ENCODE assay signal across 8 cellular contexts in genomic region chr19:37078717-37079032, GRCh38. TPM values are rescaled to one million over a fixed set of nuclear protein-coding genes. Genes with fewer than 3 reads are reported as not detected.
DNase-seq lines count a peak whose midpoint lies in the region; ATAC-seq, FAIRE-seq and TF ChIP-seq lines count a peak whose summit lies in the region.

No MANE protein-coding gene starts in this region.

- intact Hi-C loops in cardiac septum (cut with DNase I) = loop anchor here (5.0 kb wide), 2 partner anchors 94 to 139 kb away; partner anchors contain the start of genes ZNF383 and ZNF585A
- intact Hi-C loops in lower lobe of right lung (cut with DNase I) = no loop called here

- H3K27me3 ChIP-seq in cardiac muscle cell (peaks cover 3% of the 10 kb centered on the region), astrocyte (ENCODE audit: insufficient read depth, low read length) (no peaks in the 10 kb centered on the region), lower lobe of right lung (ENCODE audit: low read depth) (no peaks in the 10 kb centered on the region), upper lobe of left lung (no peaks in the 10 kb centered on the region)

- TF ChIP-seq POLR2A in upper lobe of left lung (IDR thresholded peaks at IDR 0.05) = no peak

- H3K36me3 Mint-ChIP-seq in astrocyte (ENCODE audit: low read depth, unreplicated experiment) = peaks cover 9% of the 10 kb centered on the region

- H3K27ac ChIP-seq in cardiac muscle cell (peak overlapping the region; percentile 42), astrocyte (ENCODE audit: low read depth, low read length) (peak overlapping the region; percentile 68), lower lobe of right lung (peak overlapping the region; percentile 85), upper lobe of left lung (peak overlapping the region; percentile 68 to 89 (median 88))

- peak overlapping the region; percentile 43 for H3K27ac Mint-ChIP-seq in astrocyte (ENCODE audit: unreplicated experiment)

- TF ChIP-seq CTCF in cardiac muscle cell (IDR thresholded peaks at IDR 0.05; ENCODE audit: low read depth, low read length) (no peak), astrocyte (IDR thresholded peaks at IDR 0.05; ENCODE audit: insufficient read depth, low read depth, low read length) (no peak), lower lobe of right lung (IDR thresholded peaks at IDR 0.05) (no peak), upper lobe of left lung (IDR thresholded peaks at IDR 0.05) (no peak)

- H3K9me3 Mint-ChIP-seq in astrocyte (ENCODE audit: unreplicated experiment) = peaks cover 16% of the 10 kb centered on the region

- H3K79me2 ChIP-seq in astrocyte (ENCODE audit: insufficient read depth, low read length) = peaks cover 32% of the 10 kb centered on the region

- H3K9me3 ChIP-seq in cardiac muscle cell (ENCODE audit: low read depth) (no peaks in the 10 kb centered on the region), astrocyte (ENCODE audit: insufficient read depth, low read depth, low read length) (no peaks in the 10 kb centered on the region), lower lobe of right lung (peaks cover 19% of the 10 kb centered on the region), upper lobe of left lung (peaks cover 15 to 28% (median 18%) of the 10 kb centered on the region in 4 donors)

- H3K4me2 ChIP-seq in astrocyte (ENCODE audit: low read length) = peak overlapping the region; percentile 99

- H3K4me3 ChIP-seq in cardiac muscle cell = peak overlapping the region; percentile 82
- H3K4me3 ChIP-seq in astrocyte (ENCODE audit: insufficient read depth, low read depth, low read length) = peak overlapping the region; percentile 97
- peak overlapping the region; percentile 90 for H3K4me3 ChIP-seq in lower lobe of right lung
- H3K4me3 ChIP-seq in upper lobe of left lung = peak overlapping the region; percentile 34 to 92 (median 70)

- H3K36me3 ChIP-seq in cardiac muscle cell (no peaks in the 10 kb centered on the region), astrocyte (ENCODE audit: insufficient read depth, low read length) (no peaks in the 10 kb centered on the region), lower lobe of right lung (no peaks in the 10 kb centered on the region), upper lobe of left lung (peaks cover 0 to 13% (median 1%) of the 10 kb centered on the region in 4 donors)

- no peak for ATAC-seq in lower lobe of right lung
- ATAC-seq in upper lobe of left lung (ENCODE audit: low FRiP score in 2 of 2) = no peak
- no peak for ATAC-seq in GM21447 (IDR thresholded peaks at IDR 0.05; ENCODE audit: unreplicated experiment)

- no peak for TF ChIP-seq EP300 in upper lobe of left lung (IDR thresholded peaks at IDR 0.05)

- WGBS in upper lobe of left lung, 2 donors = 1 to 4% methylated on average over 7 of the region's 7 CpGs

- peak overlapping the region; percentile 92 for H2AFZ ChIP-seq in astrocyte (ENCODE audit: low read depth, low read length)

- H3K4me3 Mint-ChIP-seq in astrocyte (ENCODE audit: unreplicated experiment) = peak overlapping the region; percentile 94

- H4K20me1 ChIP-seq in astrocyte (ENCODE audit: insufficient read depth, low read length) = no peaks in the 10 kb centered on the region

- peaks cover 3% of the 10 kb centered on the region for H3K4me1 Mint-ChIP-seq in astrocyte (ENCODE audit: low read depth, unreplicated experiment)

- H3K9ac ChIP-seq in astrocyte (ENCODE audit: low read length) = peak overlapping the region; percentile 92

- H3K27me3 Mint-ChIP-seq in astrocyte (ENCODE audit: low read depth, unreplicated experiment) = no peaks in the 10 kb centered on the region

- H3K4me1 ChIP-seq in cardiac muscle cell (ENCODE audit: low read depth) = peaks cover 4% of the 10 kb centered on the region
- H3K4me1 ChIP-seq in astrocyte (ENCODE audit: insufficient read depth, low read length) = peaks cover 6% of the 10 kb centered on the region
- H3K4me1 ChIP-seq in lower lobe of right lung = peaks cover 12% of the 10 kb centered on the region
- H3K4me1 ChIP-seq in upper lobe of left lung = peaks cover 8 to 21% (median 10%) of the 10 kb centered on the region in 4 donors

- DNase-seq in cardiac muscle cell (ENCODE audit: low read depth in 1 of 2, low spot score in 1 of 2) (no peak), cardiac septum (ENCODE audit: low spot score) (no peak), astrocyte (ENCODE audit: low read depth) (no peak), lower lobe of right lung (no peak), upper lobe of left lung (no peak), CD1c-positive myeloid dendritic cell (ENCODE audit: extremely low spot score) (no peak), pons (ENCODE audit: low spot score) (no peak)

- peak; percentile 5 for FAIRE-seq in astrocyte (lab: Jason Lieb, UNC)

RNA-seq across cellular contexts. Expression of gene ZNF420, which starts 0.4 kb away (rescaled TPM):
- total RNA-seq in cardiac muscle cell (8.7 and 10.3 TPM in 2 replicates), cardiac septum (6.5 TPM), astrocyte (6.9 and 8.1 TPM in 2 replicates), lower lobe of right lung (9.1 TPM), upper lobe of left lung (10 to 100 TPM in 1 of 6 donors, 1 to 10 TPM in 4, under 1 TPM in 1; 0.89 to 10.5 (median 7.6) TPM)
- polyA plus RNA-seq in cardiac muscle cell = 8.3 and 13.9 TPM in 2 replicates
